17 cellular contexts compared by ENCODE assay signal in the genomic region with DNA sequence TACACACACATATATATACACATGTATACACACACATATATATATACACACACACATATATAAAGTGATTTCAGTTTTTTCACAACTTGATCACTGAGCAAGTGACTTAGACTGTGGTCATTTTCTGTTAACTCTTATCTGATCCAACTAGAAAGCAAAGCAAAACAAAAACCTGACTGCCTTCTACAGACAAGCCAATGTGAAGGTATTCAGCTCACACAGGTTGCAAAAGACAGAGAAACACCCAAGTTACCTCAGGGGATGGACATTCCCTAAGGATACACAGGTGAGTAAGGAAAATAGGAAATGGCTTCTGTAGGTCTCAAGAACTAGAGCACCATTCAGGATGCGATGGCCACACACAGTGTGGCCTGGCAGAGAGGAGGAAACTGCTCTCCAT. TPM values are rescaled to one million over a fixed set of nuclear protein-coding genes. Genes with fewer than 3 reads are reported as not detected.
DNase-seq lines count a peak whose midpoint lies in the region; ATAC-seq and TF ChIP-seq lines count a peak whose summit lies in the region.
"Had no signal": no experiment of that assay in that cellular context is flagged by ENCODE, and none has a peak within 500 bp of the region (broad histone marks: within the 10 kb centered on the region; RNA-seq: fewer than 3 reads in every experiment).

No MANE protein-coding gene starts in this region.

- no peak overlapping the region for H2BK120ac ChIP-seq in mesendoderm (ENCODE audit: low read depth, low read length)

- peak; percentile 42 for ATAC-seq in activated CD4-positive, alpha-beta T cell treated with anti-CD3 and anti-CD28 coated beads for 36 hours
- ATAC-seq in HCT116 (no peak), GM21723 (IDR thresholded peaks at IDR 0.05; ENCODE audit: unreplicated experiment) (no peak)
- peak; percentile 58 for ATAC-seq in activated CD8-positive, alpha-beta T cell treated with anti-CD3 and anti-CD28 coated beads for 36 hours
- ATAC-seq: GM23338 had no signal

- H3K79me2 ChIP-seq in HCT116 (ENCODE audit: insufficient read depth, low read length) (no peaks in the 10 kb centered on the region), mesendoderm (ENCODE audit: control insufficient read depth, insufficient read depth, low read length) (no peaks in the 10 kb centered on the region)

- H4K8ac ChIP-seq in mesendoderm (ENCODE audit: low read depth, low read length) = no peak overlapping the region

- H3K9ac ChIP-seq in HCT116 (ENCODE audit: low read length) (no peak overlapping the region), mesendoderm (ENCODE audit: low read length) (no peak overlapping the region)
- H3K9ac ChIP-seq: BLaER1 had no signal

- no peaks in the 10 kb centered on the region for H3K79me1 ChIP-seq in mesendoderm (ENCODE audit: low read length)

- no peak overlapping the region for H3K56ac ChIP-seq in mesendoderm (ENCODE audit: low read length)

- intact Hi-C loops in activated CD4-positive, alpha-beta T cell treated with anti-CD3 and anti-CD28 coated beads for 36 hours (cut with DNase I, micrococcal nuclease) = no loop called here
- intact Hi-C loops in HCT116 (cut with micrococcal nuclease) = no loop called here
- intact Hi-C loops in activated CD8-positive, alpha-beta T cell treated with anti-CD3 and anti-CD28 coated beads for 36 hours (cut with micrococcal nuclease) = no loop called here

- no peaks in the 10 kb centered on the region for H3K9me2 ChIP-seq in HCT116 (ENCODE audit: insufficient read depth)

- H3K27me3 ChIP-seq in HCT116 (ENCODE audit: insufficient read depth, low read length) (no peaks in the 10 kb centered on the region), mesendoderm (ENCODE audit: insufficient read depth, low read length, poor library complexity) (no peaks in the 10 kb centered on the region)
- H3K27me3 ChIP-seq: BLaER1 had no signal

- H4K5ac ChIP-seq in mesendoderm (ENCODE audit: low read length) = no peak overlapping the region

- no peak overlapping the region for H2AFZ ChIP-seq in HCT116 (ENCODE audit: low read depth, low read length, poor library complexity, severe bottlenecking)
- H2AFZ ChIP-seq: GM23338 had no signal

- no peak overlapping the region for H3K4me3 Mint-ChIP-seq in activated CD4-positive, alpha-beta T cell treated with anti-CD3 and anti-CD28 coated beads for 36 hours
- no peak overlapping the region for H3K4me3 Mint-ChIP-seq in activated CD8-positive, alpha-beta T cell treated with anti-CD3 and anti-CD28 coated beads for 36 hours
- H3K4me3 Mint-ChIP-seq: GM23338, HFFc6 had no signal

- no peak for TF ChIP-seq POLR2A in HCT116 (IDR thresholded peaks at IDR 0.05; ENCODE audit: borderline replicate concordance, extremely low read depth, insufficient read depth, insufficient read length)

- CTCF ChIA-PET in activated CD4-positive, alpha-beta T cell treated with anti-CD3 and anti-CD28 coated beads for 36 hours (lab: Charles Lee) = interaction anchor here (0.7 kb wide), 2 partner anchors 72 to 78 kb away, joined by 3 read pairs; no protein-coding TSS in a partner anchor
- CTCF ChIA-PET in HCT116 (lab: Charles Lee) = no interaction called here
- CTCF ChIA-PET in activated CD8-positive, alpha-beta T cell treated with anti-CD3 and anti-CD28 coated beads for 36 hours (lab: Charles Lee) = interaction anchor here (2.7 kb wide), 1 partner anchor 21 kb away, joined by 6 read pairs; no protein-coding TSS in a partner anchor

- H3K27ac Mint-ChIP-seq in activated CD4-positive, alpha-beta T cell treated with anti-CD3 and anti-CD28 coated beads for 36 hours = peak overlapping the region; percentile 55
- no peak overlapping the region for H3K27ac Mint-ChIP-seq in activated CD8-positive, alpha-beta T cell treated with anti-CD3 and anti-CD28 coated beads for 36 hours
- H3K27ac Mint-ChIP-seq: GM23338, HFFc6 had no signal

- H2AK5ac ChIP-seq in mesendoderm (ENCODE audit: low read length) = peak overlapping the region; percentile 65

- no peak overlapping the region for H3K23ac ChIP-seq in mesendoderm (ENCODE audit: low read length)

- TF ChIP-seq CTCF in HCT116 (IDR thresholded peaks at IDR 0.05 in 2 of 3, conservative IDR thresholded peaks at IDR 0.05 in 1 of 3; ENCODE audit: borderline replicate concordance in 1 of 3, insufficient read depth in 1 of 3, low read depth in 2 of 3, low read length in 2 of 3) = no peak
- no peak for TF ChIP-seq CTCF in activated CD8-positive, alpha-beta T cell treated with anti-CD3 and anti-CD28 coated beads for 36 hours (IDR thresholded peaks at IDR 0.05)

- H4K20me1 ChIP-seq in HCT116 (ENCODE audit: insufficient read depth) = no peaks in the 10 kb centered on the region
- H4K20me1 ChIP-seq: BLaER1 had no signal

- no peaks in the 10 kb centered on the region for H3K9me3 Mint-ChIP-seq in activated CD4-positive, alpha-beta T cell treated with anti-CD3 and anti-CD28 coated beads for 36 hours (ENCODE audit: low read depth)
- peaks cover 16% of the 10 kb centered on the region for H3K9me3 Mint-ChIP-seq in activated CD8-positive, alpha-beta T cell treated with anti-CD3 and anti-CD28 coated beads for 36 hours
- H3K9me3 Mint-ChIP-seq: GM23338, HFFc6 had no signal

- POLR2A ChIA-PET in activated CD4-positive, alpha-beta T cell treated with anti-CD3 and anti-CD28 coated beads for 36 hours (lab: Charles Lee) = no interaction called here
- POLR2A ChIA-PET in HCT116 (lab: Charles Lee) = interaction anchor here (1.0 to 30.6 kb wide), 8 partner anchors 9 to 57 kb away, joined by 3 to 680 read pairs (median 9); partner anchors contain the start of genes FLOT1 and IER3
- POLR2A ChIA-PET in activated CD8-positive, alpha-beta T cell treated with anti-CD3 and anti-CD28 coated beads for 36 hours (lab: Charles Lee) = interaction anchor here (0.8 to 1.4 kb wide), 3 partner anchors 9 to 63 kb away, joined by 3 to 4 read pairs (median 3); no protein-coding TSS in a partner anchor

- RAD21 ChIA-PET in HCT116 (lab: Charles Lee; ENCODE audit: low non-redundant PET in 1 of 2, low total read pairs in 2 of 2, uncharacterized antibody in 2 of 2, unreplicated experiment in 2 of 2) = no interaction called here

- no peaks in the 10 kb centered on the region for H3K27me3 Mint-ChIP-seq in activated CD4-positive, alpha-beta T cell treated with anti-CD3 and anti-CD28 coated beads for 36 hours
- H3K27me3 Mint-ChIP-seq in activated CD8-positive, alpha-beta T cell treated with anti-CD3 and anti-CD28 coated beads for 36 hours = no peaks in the 10 kb centered on the region

- peaks cover 30 to 51% of the 10 kb centered on the region in 2 experiments for H3K4me1 ChIP-seq in HCT116 (ENCODE audit: control insufficient read depth in 1 of 2, insufficient read depth in 2 of 2, low read length in 2 of 2)
- H3K4me1 ChIP-seq in mesendoderm (ENCODE audit: control insufficient read depth, low read depth, low read length) = no peaks in the 10 kb centered on the region

- WGBS in mesendoderm (ENCODE audit: extremely low coverage, insufficient coverage, low lambda C conversion rate) = no CpG with 5 or more reads among the region's 1 CpG

- peaks cover 28% of the 10 kb centered on the region for H3K4me1 Mint-ChIP-seq in activated CD4-positive, alpha-beta T cell treated with anti-CD3 and anti-CD28 coated beads for 36 hours
- peaks cover 39% of the 10 kb centered on the region for H3K4me1 Mint-ChIP-seq in activated CD8-positive, alpha-beta T cell treated with anti-CD3 and anti-CD28 coated beads for 36 hours (ENCODE audit: low read depth)
- H3K4me1 Mint-ChIP-seq: GM23338 had no signal

- no TSS peak for BruUV-seq in HCT116 (replicated peaks; lab: Mats Ljungman, UMichigan)

- H3K4me3 ChIP-seq in HCT116 (replicated peaks in 1 of 2; ENCODE audit: low read depth in 1 of 2, low read length in 2 of 2) (no peak overlapping the region), mesendoderm (ENCODE audit: low read length) (no peak overlapping the region)
- H3K4me3 ChIP-seq: BLaER1, GM23338 had no signal

- H3K36me3 Mint-ChIP-seq in activated CD4-positive, alpha-beta T cell treated with anti-CD3 and anti-CD28 coated beads for 36 hours (ENCODE audit: low read depth) = peaks cover 4% of the 10 kb centered on the region
- peaks cover 26% of the 10 kb centered on the region for H3K36me3 Mint-ChIP-seq in activated CD8-positive, alpha-beta T cell treated with anti-CD3 and anti-CD28 coated beads for 36 hours (ENCODE audit: low read depth)

- no peak overlapping the region for H2BK5ac ChIP-seq in mesendoderm (ENCODE audit: low read length)

- no peak overlapping the region for H3K18ac ChIP-seq in mesendoderm (ENCODE audit: low read length)

- no peak overlapping the region for H3K4me2 ChIP-seq in HCT116 (ENCODE audit: low read length)
- H3K4me2 ChIP-seq in mesendoderm (ENCODE audit: low read length) = no peak overlapping the region
- H3K4me2 ChIP-seq: BLaER1, GM23338 had no signal

- H2BK15ac ChIP-seq in mesendoderm (replicated peaks; ENCODE audit: low read depth) = no peak overlapping the region

- H3K36me3 ChIP-seq in HCT116 (ENCODE audit: control insufficient read depth in 1 of 2, insufficient read depth in 2 of 2, low read length in 2 of 2) = no peaks in the 10 kb centered on the region
- no peaks in the 10 kb centered on the region for H3K36me3 ChIP-seq in mesendoderm (ENCODE audit: control insufficient read depth, insufficient read depth, low read length)
- H3K36me3 ChIP-seq: BLaER1 had no signal

- H3K4ac ChIP-seq in mesendoderm (ENCODE audit: low read depth, low read length) = no peak overlapping the region

- no peaks in the 10 kb centered on the region for H3K9me3 ChIP-seq in HCT116 (ENCODE audit: control insufficient read depth in 1 of 2, insufficient read depth in 1 of 2, low read depth in 1 of 2, low read length in 2 of 2)
- H3K9me3 ChIP-seq: BLaER1 had no signal

- H3K27ac ChIP-seq in HCT116 (ENCODE audit: low read depth, low read length) (peak overlapping the region; percentile 37; the same call in 1 of the 2 replicates), mesendoderm (ENCODE audit: low read depth, low read length) (no peak overlapping the region)
- H3K27ac ChIP-seq: BLaER1, RWPE1 had no signal

- no peak for TF ChIP-seq RAD21 in HCT116 (IDR thresholded peaks at IDR 0.05; ENCODE audit: low read depth)

- DNase-seq in activated CD4-positive, alpha-beta T cell treated with anti-CD3 and anti-CD28 coated beads for 36 hours = no peak
- no peak for DNase-seq in activated CD4-positive, alpha-beta T cell treated with anti-CD3 and anti-CD28 coated beads for 1 hour
- no peak for DNase-seq in HCT116 (ENCODE audit: low read depth, low spot score)
- no peak for DNase-seq in activated CD8-positive, alpha-beta T cell treated with anti-CD3 and anti-CD28 coated beads for 36 hours
- no peak for DNase-seq in mesendoderm
- no peak for DNase-seq in dermis blood vessel endothelial cell
- no peak for DNase-seq in cerebellar cortex (ENCODE audit: low spot score)
- DNase-seq: 8988T, HFFc6, Kasumi-1, NCI-H1417 treated with DMSO at 0.1 percent for 48 hours, NCI-H2029 treated with DMSO at 0.1 percent for 48 hours, NCI-H510A treated with DMSO at 0.1 percent for 48 hours had no signal

TF ChIP-seq in HCT116, 20 proteins besides CTCF, POLR2A, EP300 and RAD21 (continues in another document):
- TF ChIP-seq EZH2 (IDR thresholded peaks at IDR 0.05) = no peak

RNA-seq across cellular contexts. Expression of gene IER3, which starts 58.4 kb away (rescaled TPM):
- total RNA-seq in activated CD4-positive, alpha-beta T cell treated with anti-CD3 and anti-CD28 coated beads for 36 hours = 100 to 1,000 TPM; 196 to 221 TPM
- 952 TPM for total RNA-seq in HCT116 (2021; ENCODE audit: unreplicated experiment)
- polyA plus RNA-seq in HCT116 (2012) = 1,025 and 1,062 TPM in 2 replicates
- total RNA-seq in activated CD8-positive, alpha-beta T cell treated with anti-CD3 and anti-CD28 coated beads for 36 hours = 100 to 1,000 TPM; 375 to 386 TPM
- polyA plus RNA-seq in mesendoderm (2013, experiment 1 of 2) = 285 TPM
- polyA plus RNA-seq in mesendoderm (2013, experiment 2 of 2) = 254 TPM
- total RNA-seq in dermis blood vessel endothelial cell = 74.4 and 134 TPM in 2 replicates

Comparison
In these comparisons a context has a peak if more than half of its experiments do, and no peak if none do; other contexts are left out.
1. ATAC-seq: peak in activated CD4-positive, alpha-beta T cell treated with anti-CD3 and anti-CD28 coated beads for 36 hours (single experiment) and activated CD8-positive, alpha-beta T cell treated with anti-CD3 and anti-CD28 coated beads for 36 hours (single experiment); none in HCT116 (single experiment) and GM21723 (single experiment).